17 cellular contexts compared by ENCODE assay signal in the genomic region with DNA sequence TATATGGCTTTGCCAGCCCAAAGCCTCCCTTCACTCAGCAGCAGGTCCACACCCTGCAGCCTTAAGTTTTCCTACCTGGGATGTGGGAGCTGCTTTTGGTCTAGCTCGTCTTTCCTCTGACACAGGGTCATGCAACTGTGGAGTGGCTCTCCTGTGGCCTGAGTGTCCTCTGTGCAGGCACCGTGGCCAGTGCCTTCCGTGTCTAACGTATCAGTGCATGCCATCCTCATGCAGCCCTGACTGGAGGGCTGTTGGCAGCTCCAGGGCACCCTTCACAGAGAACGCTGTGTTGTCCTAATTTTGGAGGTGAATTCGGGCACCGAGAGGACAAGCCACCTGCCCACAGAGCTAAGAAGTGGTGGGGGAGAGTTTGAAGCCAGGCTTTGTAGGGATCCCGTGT.
"Had no signal": no experiment of that assay in that cellular context is flagged by ENCODE, and none has a peak within 500 bp of the region (broad histone marks: within the 10 kb centered on the region; RNA-seq: fewer than 3 reads in every experiment).

No MANE protein-coding gene starts in this region.

- ATAC-seq: foreskin keratinocyte, gastroesophageal sphincter, heart left ventricle, left lung, left ventricle myocardium superior, lower lobe of right lung, mucosa of descending colon had no signal

- H3K27ac Mint-ChIP-seq: mesothelial cell of epicardium had no signal

- H3K4me2 ChIP-seq: hepatocyte had no signal

- H3K36me3 Mint-ChIP-seq: mesothelial cell of epicardium had no signal

- H3K27ac ChIP-seq: coronary artery, dorsolateral prefrontal cortex, esophagus muscularis mucosa, foreskin keratinocyte, gastroesophageal sphincter, heart left ventricle, hepatocyte, left lung, lower lobe of right lung had no signal

- H2AFZ ChIP-seq: hepatocyte had no signal

- H3K9me3 ChIP-seq: esophagus muscularis mucosa, gastroesophageal sphincter, heart left ventricle, left lung, lower lobe of right lung, mucosa of descending colon had no signal

- H3K4me1 ChIP-seq: foreskin keratinocyte, gastroesophageal sphincter, heart left ventricle, left lung, lower lobe of right lung had no signal

- H3K27me3 ChIP-seq: foreskin keratinocyte had no signal

- H3K4me3 Mint-ChIP-seq: mesothelial cell of epicardium had no signal

- DNase-seq: dermis blood vessel endothelial cell; effector CD4-positive, alpha-beta T cell; effector memory CD4-positive, alpha-beta T cell; foreskin keratinocyte; heart left ventricle; kidney glomerular epithelial cell; left lung; left ventricle myocardium superior; mesenchymal stem cell; mucosa of descending colon had no signal

- H3K4me3 ChIP-seq: coronary artery, dorsolateral prefrontal cortex, esophagus muscularis mucosa, gastroesophageal sphincter, heart left ventricle, hepatocyte, left lung, lower lobe of right lung, mucosa of descending colon had no signal

- H3K36me3 ChIP-seq: esophagus muscularis mucosa, gastroesophageal sphincter, heart left ventricle, left lung, lower lobe of right lung had no signal
